In genomic region chr19:48711106-48711662, GRCh38 we compare ENCODE assay signal across 1 cellular context.
TF ChIP-seq lines count a peak whose summit lies in the region.

No MANE protein-coding gene starts in this region.

TF ChIP-seq in HepG2, 621 proteins besides CTCF, POLR2A, EP300 and RAD21:
- no peak for TF ChIP-seq ZFP36L2 (CRISPR knock-in tag; IDR thresholded peaks at IDR 0.05)
- no peak for TF ChIP-seq SIN3A (IDR thresholded peaks at IDR 0.05; ENCODE audit: borderline replicate concordance, low read depth, low read length)
- TF ChIP-seq, protein P1, sequence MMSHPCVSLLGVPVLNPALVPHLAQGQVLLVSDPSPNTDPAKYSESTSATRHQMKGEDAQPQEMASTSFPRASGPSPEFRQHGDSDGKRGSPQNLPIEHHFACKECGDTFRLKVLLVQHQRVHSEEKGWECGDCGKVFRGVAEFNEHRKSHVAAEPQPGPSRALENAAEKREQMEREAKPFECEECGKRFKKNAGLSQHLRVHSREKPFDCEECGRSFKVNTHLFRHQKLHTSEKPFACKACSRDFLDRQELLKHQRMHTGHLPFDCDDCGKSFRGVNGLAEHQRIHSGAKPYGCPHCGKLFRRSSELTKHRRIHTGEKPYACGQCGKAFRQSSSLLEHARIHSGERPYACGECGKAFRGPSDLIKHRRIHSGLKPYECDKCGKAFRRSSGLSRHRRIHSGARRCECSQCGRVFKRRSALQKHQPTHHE (CRISPR knock-in tag; IDR thresholded peaks at IDR 0.05; ENCODE audit: borderline replicate concordance): no peak
- TF ChIP-seq ZNF230 (CRISPR knock-in tag; IDR thresholded peaks at IDR 0.05): no peak
- TF ChIP-seq, protein P2, sequence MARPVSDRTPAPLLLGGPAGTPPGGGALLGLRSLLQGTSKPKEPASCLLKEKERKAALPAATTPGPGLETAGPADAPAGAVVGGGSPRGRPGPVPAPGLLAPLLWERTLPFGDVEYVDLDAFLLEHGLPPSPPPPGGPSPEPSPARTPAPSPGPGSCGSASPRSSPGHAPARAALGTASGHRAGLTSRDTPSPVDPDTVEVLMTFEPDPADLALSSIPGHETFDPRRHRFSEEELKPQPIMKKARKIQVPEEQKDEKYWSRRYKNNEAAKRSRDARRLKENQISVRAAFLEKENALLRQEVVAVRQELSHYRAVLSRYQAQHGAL (CRISPR knock-in tag; IDR thresholded peaks at IDR 0.05; ENCODE audit: not compliant biosample characterization): no peak
- peak; percentile 23; the same call in 1 of the 2 replicates for TF ChIP-seq MAFF (IDR thresholded peaks at IDR 0.05; ENCODE audit: low read depth, low read length)
- TF ChIP-seq ZBTB2 (CRISPR knock-in tag; IDR thresholded peaks at IDR 0.05; ENCODE audit: low read depth): no peak
- TF ChIP-seq, protein P3, sequence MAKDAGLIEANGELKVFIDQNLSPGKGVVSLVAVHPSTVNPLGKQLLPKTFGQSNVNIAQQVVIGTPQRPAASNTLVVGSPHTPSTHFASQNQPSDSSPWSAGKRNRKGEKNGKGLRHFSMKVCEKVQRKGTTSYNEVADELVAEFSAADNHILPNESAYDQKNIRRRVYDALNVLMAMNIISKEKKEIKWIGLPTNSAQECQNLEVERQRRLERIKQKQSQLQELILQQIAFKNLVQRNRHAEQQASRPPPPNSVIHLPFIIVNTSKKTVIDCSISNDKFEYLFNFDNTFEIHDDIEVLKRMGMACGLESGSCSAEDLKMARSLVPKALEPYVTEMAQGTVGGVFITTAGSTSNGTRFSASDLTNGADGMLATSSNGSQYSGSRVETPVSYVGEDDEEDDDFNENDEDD (CRISPR knock-in tag; IDR thresholded peaks at IDR 0.05; ENCODE audit: borderline replicate concordance): no peak
- TF ChIP-seq SRSF1 (optimal IDR thresholded peaks at IDR 0.05; ENCODE audit: low read depth, low read length): no peak
- peak; percentile 61 to 67; a peak in 3 of 4 replicates for TF ChIP-seq MAFK (conservative IDR thresholded peaks at IDR 0.05 in 1 of 2, IDR thresholded peaks at IDR 0.05 in 1 of 2; ENCODE audit: low read length in 2 of 2)
- TF ChIP-seq ELF3 (CRISPR knock-in tag; IDR thresholded peaks at IDR 0.05): no peak
- TF ChIP-seq RBM22 (optimal IDR thresholded peaks at IDR 0.05; ENCODE audit: low read length): no peak
- 0 out of 2 replicates have a peak, but pooled peaks have one; percentile 36 for TF ChIP-seq ZNF326 (CRISPR knock-in tag; IDR thresholded peaks at IDR 0.05; ENCODE audit: borderline replicate concordance)
- no peak for TF ChIP-seq NFIB (CRISPR knock-in tag; IDR thresholded peaks at IDR 0.05; ENCODE audit: borderline replicate concordance)
- TF ChIP-seq, protein P4, sequence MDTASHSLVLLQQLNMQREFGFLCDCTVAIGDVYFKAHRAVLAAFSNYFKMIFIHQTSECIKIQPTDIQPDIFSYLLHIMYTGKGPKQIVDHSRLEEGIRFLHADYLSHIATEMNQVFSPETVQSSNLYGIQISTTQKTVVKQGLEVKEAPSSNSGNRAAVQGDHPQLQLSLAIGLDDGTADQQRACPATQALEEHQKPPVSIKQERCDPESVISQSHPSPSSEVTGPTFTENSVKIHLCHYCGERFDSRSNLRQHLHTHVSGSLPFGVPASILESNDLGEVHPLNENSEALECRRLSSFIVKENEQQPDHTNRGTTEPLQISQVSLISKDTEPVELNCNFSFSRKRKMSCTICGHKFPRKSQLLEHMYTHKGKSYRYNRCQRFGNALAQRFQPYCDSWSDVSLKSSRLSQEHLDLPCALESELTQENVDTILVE (CRISPR knock-in tag; IDR thresholded peaks at IDR 0.05): no peak
- no peak for TF ChIP-seq MEF2D (CRISPR knock-in tag; IDR thresholded peaks at IDR 0.05)
- TF ChIP-seq RFXAP (CRISPR knock-in tag; IDR thresholded peaks at IDR 0.05; ENCODE audit: borderline replicate concordance): no peak
- no peak for TF ChIP-seq NRL (CRISPR knock-in tag; IDR thresholded peaks at IDR 0.05; ENCODE audit: borderline replicate concordance)
- no peak for TF ChIP-seq ZBTB43 (CRISPR knock-in tag; conservative IDR thresholded peaks at IDR 0.05)
- TF ChIP-seq, protein P5, sequence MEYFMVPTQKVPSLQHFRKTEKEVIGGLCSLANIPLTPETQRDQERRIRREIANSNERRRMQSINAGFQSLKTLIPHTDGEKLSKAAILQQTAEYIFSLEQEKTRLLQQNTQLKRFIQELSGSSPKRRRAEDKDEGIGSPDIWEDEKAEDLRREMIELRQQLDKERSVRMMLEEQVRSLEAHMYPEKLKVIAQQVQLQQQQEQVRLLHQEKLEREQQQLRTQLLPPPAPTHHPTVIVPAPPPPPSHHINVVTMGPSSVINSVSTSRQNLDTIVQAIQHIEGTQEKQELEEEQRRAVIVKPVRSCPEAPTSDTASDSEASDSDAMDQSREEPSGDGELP (IDR thresholded peaks at IDR 0.05; ENCODE audit: borderline replicate concordance, low read depth): no peak
- no peak for TF ChIP-seq TOPORS (CRISPR knock-in tag; IDR thresholded peaks at IDR 0.05)
- no peak for TF ChIP-seq ARNT2 (CRISPR knock-in tag; IDR thresholded peaks at IDR 0.05; ENCODE audit: low read depth)
- TF ChIP-seq MTF2 (CRISPR knock-in tag; IDR thresholded peaks at IDR 0.05; ENCODE audit: borderline replicate concordance): no peak
- TF ChIP-seq THAP11 (CRISPR knock-in tag; IDR thresholded peaks at IDR 0.05): no peak
- TF ChIP-seq ZNF331 (CRISPR knock-in tag; IDR thresholded peaks at IDR 0.05): peak; percentile 100
- no peak for TF ChIP-seq NR2F6 (IDR thresholded peaks at IDR 0.05)
- no peak for TF ChIP-seq NR2F6 (CRISPR knock-in tag; IDR thresholded peaks at IDR 0.05)
- TF ChIP-seq NR1H2 (CRISPR knock-in tag; IDR thresholded peaks at IDR 0.05; ENCODE audit: borderline replicate concordance, low read depth): no peak
- TF ChIP-seq HOXA7 (CRISPR knock-in tag; IDR thresholded peaks at IDR 0.05): no peak
- no peak for TF ChIP-seq ZBTB42 (CRISPR knock-in tag; IDR thresholded peaks at IDR 0.05)
